ENCODE assay signal across 21 cellular contexts in genomic region chr7:140617081-140617480, GRCh38. TPM values are rescaled to one million over a fixed set of nuclear protein-coding genes. Genes with fewer than 3 reads are reported as not detected.
DNase-seq lines count a peak whose midpoint lies in the region; ATAC-seq and TF ChIP-seq lines count a peak whose summit lies in the region.
"Had no signal": no experiment of that assay in that cellular context is flagged by ENCODE, and none has a peak within 500 bp of the region (broad histone marks: within the 10 kb centered on the region; RNA-seq: fewer than 3 reads in every experiment).

No MANE protein-coding gene starts in this region.

- H3K4me2 ChIP-seq in PC-9: no peak overlapping the region

- peaks cover 15% of the 10 kb centered on the region for H3F3A ChIP-seq in PC-9 (ENCODE audit: insufficient read depth, low read depth)

- H2AFZ ChIP-seq in PC-9: no peak overlapping the region

- no peaks in the 10 kb centered on the region for H3K36me3 ChIP-seq in PC-9 (ENCODE audit: low read depth)
- no peaks in the 10 kb centered on the region for H3K36me3 ChIP-seq in spleen
- H3K36me3 ChIP-seq: BE2C had no signal

- intact Hi-C loops in PC-9 (cut with micrococcal nuclease; ENCODE audit: unreplicated experiment) (no loop called here), spleen (cut with DNase I; ENCODE audit: low total_unique reads) (no loop called here)

- H4K20me1 ChIP-seq in PC-9 (ENCODE audit: insufficient read depth): no peaks in the 10 kb centered on the region

- H3K27ac Mint-ChIP-seq in nephron progenitor cell: peak overlapping the region; percentile 86
- H3K27ac Mint-ChIP-seq: CD4-positive, CD25-positive, alpha-beta regulatory T cell; HFFc6 had no signal

- H3K27me3 Mint-ChIP-seq in nephron progenitor cell (ENCODE audit: low read depth, poor library complexity): no peaks in the 10 kb centered on the region
- H3K27me3 Mint-ChIP-seq: CD4-positive, CD25-positive, alpha-beta regulatory T cell; CD8-positive, alpha-beta memory T cell had no signal

- CTCF ChIA-PET in PC-9 (lab: Charles Lee): no interaction called here

- DNase-seq in PC-9 (no peak), nephron progenitor cell (no peak), spleen (peak; percentile 1), HuH-7.5 (ENCODE audit: low spot score) (no peak)
- no peak for DNase-seq in stimulated activated CD4-positive, alpha-beta T cell treated with anti-CD3 and anti-CD28 coated beads, Interleukin-4, amount 100 ng/mL, for 1 hour
- DNase-seq: ACHN; BE2C; C1 segment of cervical spinal cord; Caco-2; CD4-positive, CD25-positive, alpha-beta regulatory T cell; CD8-positive, alpha-beta memory T cell; DMS79 treated with DMSO at 0.1 percent for 48 hours; GOT3; H7; HFFc6; IMR-90 had no signal

- TF ChIP-seq CTCF in PC-9 (conservative IDR thresholded peaks at IDR 0.05): no peak
- TF ChIP-seq CTCF in nephron progenitor cell (IDR thresholded peaks at IDR 0.05): no peak
- no peak for TF ChIP-seq CTCF in spleen (IDR thresholded peaks at IDR 0.05 in 8 of 11, conservative IDR thresholded peaks at IDR 0.05 in 3 of 11)

- peaks cover 16% of the 10 kb centered on the region for H3K36me3 Mint-ChIP-seq in nephron progenitor cell (ENCODE audit: low read depth)
- H3K36me3 Mint-ChIP-seq: CD4-positive, CD25-positive, alpha-beta regulatory T cell; CD8-positive, alpha-beta memory T cell had no signal

- TF ChIP-seq POLR2A in spleen (IDR thresholded peaks at IDR 0.05): no peak

- peaks cover 12% of the 10 kb centered on the region for H3K4me1 Mint-ChIP-seq in nephron progenitor cell
- H3K4me1 Mint-ChIP-seq: CD4-positive, CD25-positive, alpha-beta regulatory T cell; CD8-positive, alpha-beta memory T cell had no signal

- H3K27ac ChIP-seq in PC-9 (peak overlapping the region; percentile 45), spleen (no peak overlapping the region)
- H3K27ac ChIP-seq: HL-60 had no signal

- POLR2A ChIA-PET in PC-9 (lab: Charles Lee; ENCODE audit: unreplicated experiment): no interaction called here

- no peaks in the 10 kb centered on the region for H3K79me2 ChIP-seq in PC-9 (ENCODE audit: low read depth)

- H3K9me2 ChIP-seq in PC-9 (ENCODE audit: insufficient read depth): no peaks in the 10 kb centered on the region

- H3K9me3 Mint-ChIP-seq in nephron progenitor cell: no peaks in the 10 kb centered on the region
- H3K9me3 Mint-ChIP-seq: CD4-positive, CD25-positive, alpha-beta regulatory T cell; CD8-positive, alpha-beta memory T cell; HFFc6 had no signal

- no peaks in the 10 kb centered on the region for H3K9me3 ChIP-seq in PC-9 (ENCODE audit: insufficient read depth, low read depth)
- no peaks in the 10 kb centered on the region for H3K9me3 ChIP-seq in spleen
- H3K9me3 ChIP-seq: BE2C, Caco-2 had no signal

- no peak overlapping the region for H3K4me3 ChIP-seq in PC-9
- H3K4me3 ChIP-seq in spleen: no peak overlapping the region
- H3K4me3 ChIP-seq: GM12878, K562 had no signal

- no peak overlapping the region for H3K4me3 Mint-ChIP-seq in nephron progenitor cell
- H3K4me3 Mint-ChIP-seq: CD4-positive, CD25-positive, alpha-beta regulatory T cell; CD8-positive, alpha-beta memory T cell; HFFc6 had no signal

- no peak for ATAC-seq in GM21576 (IDR thresholded peaks at IDR 0.05; ENCODE audit: unreplicated experiment)
- ATAC-seq: HCT116 had no signal

- H3K27me3 ChIP-seq in PC-9 (ENCODE audit: insufficient read depth, low read depth) (no peaks in the 10 kb centered on the region), spleen (replicated peaks in 1 of 7) (no peaks in the 10 kb centered on the region)
- H3K27me3 ChIP-seq: BE2C had no signal

- WGBS in spleen, 5 donors: 91 to 95% (median 91%) methylated on average over 7 of the region's 7 CpGs

- no TSS peak for BruUV-seq in PC-9 (replicated peaks; lab: Mats Ljungman, UMichigan)

- peaks cover 24% of the 10 kb centered on the region for H3K4me1 ChIP-seq in PC-9 (replicated peaks; ENCODE audit: insufficient read depth)
- H3K4me1 ChIP-seq in spleen: no peaks in the 10 kb centered on the region
- H3K4me1 ChIP-seq: BE2C, Caco-2 had no signal

RNA-seq across cellular contexts. Expression of gene DENND2A, which starts 23.5 kb away (rescaled TPM):
- 3.7 and 4.2 TPM in 2 replicates for total RNA-seq in PC-9 (2021)
- 10 to 100 TPM in 6 of 7 donors, 1 to 10 TPM in 1; 9.6 to 35.3 (median 19.9) TPM for total RNA-seq in spleen
- 1 to 10 TPM; 1.9 to 7.7 (median 6.6) TPM for polyA plus RNA-seq in spleen
- total RNA-seq: CD4-positive, CD25-positive, alpha-beta regulatory T cell; CD8-positive, alpha-beta memory T cell; GM12878; K562 had no signal
- polyA plus RNA-seq: CD4-positive, CD25-positive, alpha-beta regulatory T cell; CD8-positive, alpha-beta memory T cell; K562 had no signal

RNA-seq across cellular contexts. Expression of gene ADCK2, which starts 55.7 kb away (rescaled TPM):
- total RNA-seq in PC-9 (2021) (35.3 and 41.7 TPM in 2 replicates), spleen (10 to 100 TPM; 16.9 to 25.2 (median 20.4) TPM)
- 10 to 100 TPM; 10.6 to 15.6 (median 11.9) TPM for polyA plus RNA-seq in spleen
